Comparison of ENCODE assay signal across 1 cellular context in the genomic region with DNA sequence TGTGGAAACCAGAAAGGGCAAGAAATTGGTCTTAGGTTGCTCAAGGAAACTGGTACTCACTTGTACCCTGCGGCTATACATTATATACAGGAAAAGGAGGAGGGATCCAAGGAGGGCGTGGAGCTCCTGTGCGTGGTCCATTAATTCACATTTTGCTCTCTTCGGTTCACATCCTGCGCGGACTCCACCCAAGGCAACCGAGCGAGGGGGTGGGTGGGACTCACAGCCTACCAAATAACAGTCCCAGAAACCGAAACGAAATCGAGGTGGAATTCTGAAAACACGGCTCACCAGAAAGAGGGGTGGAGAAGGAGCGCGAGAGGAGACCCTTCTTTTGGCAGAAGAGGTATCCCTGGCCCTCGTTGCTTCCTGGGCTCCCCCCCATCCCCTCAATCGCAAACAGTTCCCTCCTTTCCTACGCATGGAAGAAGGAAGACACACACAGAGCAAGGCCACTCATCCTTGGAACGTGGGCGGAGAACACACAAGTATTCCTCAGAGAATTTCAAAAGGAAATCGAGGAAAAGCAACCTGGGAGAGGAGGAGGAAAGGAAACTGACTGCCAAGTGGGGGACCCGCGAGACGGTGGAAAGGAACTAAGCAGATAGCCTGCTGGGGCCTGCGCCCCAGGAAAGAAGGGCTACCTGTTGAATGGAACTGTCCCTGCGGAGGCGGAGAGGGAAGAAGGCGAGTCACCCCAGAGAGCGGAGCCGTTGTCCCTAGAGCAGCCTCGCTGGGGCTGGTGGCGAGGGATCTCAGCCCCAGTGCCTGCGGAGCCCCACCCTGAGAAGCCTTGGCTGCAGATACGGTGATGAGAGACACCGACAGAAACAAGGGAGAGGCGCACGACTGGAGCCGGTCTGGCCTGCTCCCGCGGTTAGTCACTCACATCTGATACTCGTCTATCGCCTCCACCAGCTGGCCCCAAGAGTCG.
TF ChIP-seq lines count a peak whose summit lies in the region.

No MANE protein-coding gene starts in this region.

TF ChIP-seq in K562, 482 proteins besides CTCF, POLR2A, EP300 and RAD21 (continued from another document and continues in another):
- TF ChIP-seq ZNF699 (CRISPR knock-in tag; IDR thresholded peaks at IDR 0.05; ENCODE audit: insufficient replicate concordance) (no peak), PURB (CRISPR knock-in tag; IDR thresholded peaks at IDR 0.05; ENCODE audit: low read depth) (no peak), NFE2 (IDR thresholded peaks at IDR 0.05; ENCODE audit: low read depth) (no peak; the same call in 1 of the 2 replicates), XRCC4 (IDR thresholded peaks at IDR 0.05; ENCODE audit: extremely low read depth, insufficient read depth, insufficient read length) (no peak), ZNF224 (CRISPR knock-in tag; IDR thresholded peaks at IDR 0.05) (no peak), ZNF75A (CRISPR knock-in tag; IDR thresholded peaks at IDR 0.05) (no peak), HOXB6 (CRISPR knock-in tag; IDR thresholded peaks at IDR 0.05; ENCODE audit: borderline replicate concordance) (no peak), JUNB (CRISPR knock-in tag; conservative IDR thresholded peaks at IDR 0.05) (no peak), C11orf30 (IDR thresholded peaks at IDR 0.05; ENCODE audit: low read depth) (no peak), ZNF282 (CRISPR knock-in tag; IDR thresholded peaks at IDR 0.05) (no peak), HIVEP1 (CRISPR knock-in tag; IDR thresholded peaks at IDR 0.05) (no peak), BMI1 (IDR thresholded peaks at IDR 0.05; ENCODE audit: low read length) (no peak), TBL1XR1 (IDR thresholded peaks at IDR 0.05; ENCODE audit: low read length in 2 of 2) (0 out of 4 replicates have a peak, but pooled peaks of 1 of the 2 experiments have one; percentile 38), SAFB (IDR thresholded peaks at IDR 0.05; ENCODE audit: borderline replicate concordance, low read depth, low read length) (no peak), TCF3 (CRISPR knock-in tag; IDR thresholded peaks at IDR 0.05) (peak; percentile 91), WHSC1 (IDR thresholded peaks at IDR 0.05; ENCODE audit: low read length) (no peak), ARID1B (IDR thresholded peaks at IDR 0.05) (peak; percentile 93), KLF10 (CRISPR knock-in tag; IDR thresholded peaks at IDR 0.05) (no peak), SMAD4 (CRISPR knock-in tag; conservative IDR thresholded peaks at IDR 0.05) (peak; percentile 96), RBBP5 (IDR thresholded peaks at IDR 0.05; ENCODE audit: borderline replicate concordance, insufficient read depth, low read length, poor library complexity, severe bottlenecking) (peak; percentile 61), THRAP3 (IDR thresholded peaks at IDR 0.05; ENCODE audit: borderline replicate concordance) (no peak), KLF16 (IDR thresholded peaks at IDR 0.05) (peak; percentile 70)
- TF ChIP-seq, protein P1, sequence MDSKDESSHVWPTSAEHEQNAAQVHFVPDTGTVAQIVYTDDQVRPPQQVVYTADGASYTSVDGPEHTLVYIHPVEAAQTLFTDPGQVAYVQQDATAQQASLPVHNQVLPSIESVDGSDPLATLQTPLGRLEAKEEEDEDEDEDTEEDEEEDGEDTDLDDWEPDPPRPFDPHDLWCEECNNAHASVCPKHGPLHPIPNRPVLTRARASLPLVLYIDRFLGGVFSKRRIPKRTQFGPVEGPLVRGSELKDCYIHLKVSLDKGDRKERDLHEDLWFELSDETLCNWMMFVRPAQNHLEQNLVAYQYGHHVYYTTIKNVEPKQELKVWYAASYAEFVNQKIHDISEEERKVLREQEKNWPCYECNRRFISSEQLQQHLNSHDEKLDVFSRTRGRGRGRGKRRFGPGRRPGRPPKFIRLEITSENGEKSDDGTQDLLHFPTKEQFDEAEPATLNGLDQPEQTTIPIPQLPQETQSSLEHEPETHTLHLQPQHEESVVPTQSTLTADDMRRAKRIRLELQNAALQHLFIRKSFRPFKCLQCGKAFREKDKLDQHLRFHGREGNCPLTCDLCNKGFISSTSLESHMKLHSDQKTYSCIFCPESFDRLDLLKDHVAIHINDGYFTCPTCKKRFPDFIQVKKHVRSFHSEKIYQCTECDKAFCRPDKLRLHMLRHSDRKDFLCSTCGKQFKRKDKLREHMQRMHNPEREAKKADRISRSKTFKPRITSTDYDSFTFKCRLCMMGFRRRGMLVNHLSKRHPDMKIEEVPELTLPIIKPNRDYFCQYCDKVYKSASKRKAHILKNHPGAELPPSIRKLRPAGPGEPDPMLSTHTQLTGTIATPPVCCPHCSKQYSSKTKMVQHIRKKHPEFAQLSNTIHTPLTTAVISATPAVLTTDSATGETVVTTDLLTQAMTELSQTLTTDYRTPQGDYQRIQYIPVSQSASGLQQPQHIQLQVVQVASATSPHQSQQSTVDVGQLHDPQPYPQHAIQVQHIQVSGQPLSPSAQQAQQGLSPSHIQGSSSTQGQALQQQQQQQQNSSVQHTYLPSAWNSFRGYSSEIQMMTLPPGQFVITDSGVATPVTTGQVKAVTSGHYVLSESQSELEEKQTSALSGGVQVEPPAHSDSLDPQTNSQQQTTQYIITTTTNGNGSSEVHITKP (IDR thresholded peaks at IDR 0.05; ENCODE audit: partially characterized antibody) = peak; percentile 86
- TF ChIP-seq, protein P2, sequence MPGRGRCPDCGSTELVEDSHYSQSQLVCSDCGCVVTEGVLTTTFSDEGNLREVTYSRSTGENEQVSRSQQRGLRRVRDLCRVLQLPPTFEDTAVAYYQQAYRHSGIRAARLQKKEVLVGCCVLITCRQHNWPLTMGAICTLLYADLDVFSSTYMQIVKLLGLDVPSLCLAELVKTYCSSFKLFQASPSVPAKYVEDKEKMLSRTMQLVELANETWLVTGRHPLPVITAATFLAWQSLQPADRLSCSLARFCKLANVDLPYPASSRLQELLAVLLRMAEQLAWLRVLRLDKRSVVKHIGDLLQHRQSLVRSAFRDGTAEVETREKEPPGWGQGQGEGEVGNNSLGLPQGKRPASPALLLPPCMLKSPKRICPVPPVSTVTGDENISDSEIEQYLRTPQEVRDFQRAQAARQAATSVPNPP (IDR thresholded peaks at IDR 0.05; ENCODE audit: borderline replicate concordance, insufficient read depth, insufficient read length) = no peak
- TF ChIP-seq, protein P3, sequence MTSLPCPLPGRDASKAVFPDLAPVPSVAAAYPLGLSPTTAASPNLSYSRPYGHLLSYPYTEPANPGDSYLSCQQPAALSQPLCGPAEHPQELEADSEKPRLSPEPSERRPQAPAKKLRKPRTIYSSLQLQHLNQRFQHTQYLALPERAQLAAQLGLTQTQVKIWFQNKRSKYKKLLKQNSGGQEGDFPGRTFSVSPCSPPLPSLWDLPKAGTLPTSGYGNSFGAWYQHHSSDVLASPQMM (CRISPR knock-in tag; IDR thresholded peaks at IDR 0.05) = no peak
- TF ChIP-seq, protein P4, sequence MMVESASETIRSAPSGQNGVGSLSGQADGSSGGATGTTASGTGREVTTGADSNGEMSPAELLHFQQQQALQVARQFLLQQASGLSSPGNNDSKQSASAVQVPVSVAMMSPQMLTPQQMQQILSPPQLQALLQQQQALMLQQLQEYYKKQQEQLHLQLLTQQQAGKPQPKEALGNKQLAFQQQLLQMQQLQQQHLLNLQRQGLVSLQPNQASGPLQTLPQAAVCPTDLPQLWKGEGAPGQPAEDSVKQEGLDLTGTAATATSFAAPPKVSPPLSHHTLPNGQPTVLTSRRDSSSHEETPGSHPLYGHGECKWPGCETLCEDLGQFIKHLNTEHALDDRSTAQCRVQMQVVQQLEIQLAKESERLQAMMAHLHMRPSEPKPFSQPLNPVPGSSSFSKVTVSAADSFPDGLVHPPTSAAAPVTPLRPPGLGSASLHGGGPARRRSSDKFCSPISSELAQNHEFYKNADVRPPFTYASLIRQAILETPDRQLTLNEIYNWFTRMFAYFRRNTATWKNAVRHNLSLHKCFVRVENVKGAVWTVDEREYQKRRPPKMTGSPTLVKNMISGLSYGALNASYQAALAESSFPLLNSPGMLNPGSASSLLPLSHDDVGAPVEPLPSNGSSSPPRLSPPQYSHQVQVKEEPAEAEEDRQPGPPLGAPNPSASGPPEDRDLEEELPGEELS (CRISPR knock-in tag; IDR thresholded peaks at IDR 0.05; ENCODE audit: borderline replicate concordance) = peak; percentile 59; the same call in 1 of the 2 replicates
- TF ChIP-seq, protein P5, sequence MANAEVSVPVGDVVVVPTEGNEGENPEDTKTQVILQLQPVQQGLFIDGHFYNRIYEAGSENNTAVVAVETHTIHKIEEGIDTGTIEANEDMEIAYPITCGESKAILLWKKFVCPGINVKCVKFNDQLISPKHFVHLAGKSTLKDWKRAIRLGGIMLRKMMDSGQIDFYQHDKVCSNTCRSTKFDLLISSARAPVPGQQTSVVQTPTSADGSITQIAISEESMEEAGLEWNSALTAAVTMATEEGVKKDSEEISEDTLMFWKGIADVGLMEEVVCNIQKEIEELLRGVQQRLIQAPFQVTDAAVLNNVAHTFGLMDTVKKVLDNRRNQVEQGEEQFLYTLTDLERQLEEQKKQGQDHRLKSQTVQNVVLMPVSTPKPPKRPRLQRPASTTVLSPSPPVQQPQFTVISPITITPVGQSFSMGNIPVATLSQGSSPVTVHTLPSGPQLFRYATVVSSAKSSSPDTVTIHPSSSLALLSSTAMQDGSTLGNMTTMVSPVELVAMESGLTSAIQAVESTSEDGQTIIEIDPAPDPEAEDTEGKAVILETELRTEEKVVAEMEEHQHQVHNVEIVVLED (CRISPR knock-in tag; IDR thresholded peaks at IDR 0.05) = no peak
- TF ChIP-seq, protein P6, sequence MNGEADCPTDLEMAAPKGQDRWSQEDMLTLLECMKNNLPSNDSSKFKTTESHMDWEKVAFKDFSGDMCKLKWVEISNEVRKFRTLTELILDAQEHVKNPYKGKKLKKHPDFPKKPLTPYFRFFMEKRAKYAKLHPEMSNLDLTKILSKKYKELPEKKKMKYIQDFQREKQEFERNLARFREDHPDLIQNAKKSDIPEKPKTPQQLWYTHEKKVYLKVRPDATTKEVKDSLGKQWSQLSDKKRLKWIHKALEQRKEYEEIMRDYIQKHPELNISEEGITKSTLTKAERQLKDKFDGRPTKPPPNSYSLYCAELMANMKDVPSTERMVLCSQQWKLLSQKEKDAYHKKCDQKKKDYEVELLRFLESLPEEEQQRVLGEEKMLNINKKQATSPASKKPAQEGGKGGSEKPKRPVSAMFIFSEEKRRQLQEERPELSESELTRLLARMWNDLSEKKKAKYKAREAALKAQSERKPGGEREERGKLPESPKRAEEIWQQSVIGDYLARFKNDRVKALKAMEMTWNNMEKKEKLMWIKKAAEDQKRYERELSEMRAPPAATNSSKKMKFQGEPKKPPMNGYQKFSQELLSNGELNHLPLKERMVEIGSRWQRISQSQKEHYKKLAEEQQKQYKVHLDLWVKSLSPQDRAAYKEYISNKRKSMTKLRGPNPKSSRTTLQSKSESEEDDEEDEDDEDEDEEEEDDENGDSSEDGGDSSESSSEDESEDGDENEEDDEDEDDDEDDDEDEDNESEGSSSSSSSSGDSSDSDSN (IDR thresholded peaks at IDR 0.05; ENCODE audit: borderline replicate concordance in 1 of 2, low read depth in 2 of 2, low read length in 2 of 2) = peak; percentile 87 to 93; a peak in 3 of 4 replicates
- TF ChIP-seq, protein P7, sequence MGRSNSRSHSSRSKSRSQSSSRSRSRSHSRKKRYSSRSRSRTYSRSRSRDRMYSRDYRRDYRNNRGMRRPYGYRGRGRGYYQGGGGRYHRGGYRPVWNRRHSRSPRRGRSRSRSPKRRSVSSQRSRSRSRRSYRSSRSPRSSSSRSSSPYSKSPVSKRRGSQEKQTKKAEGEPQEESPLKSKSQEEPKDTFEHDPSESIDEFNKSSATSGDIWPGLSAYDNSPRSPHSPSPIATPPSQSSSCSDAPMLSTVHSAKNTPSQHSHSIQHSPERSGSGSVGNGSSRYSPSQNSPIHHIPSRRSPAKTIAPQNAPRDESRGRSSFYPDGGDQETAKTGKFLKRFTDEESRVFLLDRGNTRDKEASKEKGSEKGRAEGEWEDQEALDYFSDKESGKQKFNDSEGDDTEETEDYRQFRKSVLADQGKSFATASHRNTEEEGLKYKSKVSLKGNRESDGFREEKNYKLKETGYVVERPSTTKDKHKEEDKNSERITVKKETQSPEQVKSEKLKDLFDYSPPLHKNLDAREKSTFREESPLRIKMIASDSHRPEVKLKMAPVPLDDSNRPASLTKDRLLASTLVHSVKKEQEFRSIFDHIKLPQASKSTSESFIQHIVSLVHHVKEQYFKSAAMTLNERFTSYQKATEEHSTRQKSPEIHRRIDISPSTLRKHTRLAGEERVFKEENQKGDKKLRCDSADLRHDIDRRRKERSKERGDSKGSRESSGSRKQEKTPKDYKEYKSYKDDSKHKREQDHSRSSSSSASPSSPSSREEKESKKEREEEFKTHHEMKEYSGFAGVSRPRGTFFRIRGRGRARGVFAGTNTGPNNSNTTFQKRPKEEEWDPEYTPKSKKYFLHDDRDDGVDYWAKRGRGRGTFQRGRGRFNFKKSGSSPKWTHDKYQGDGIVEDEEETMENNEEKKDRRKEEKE (IDR thresholded peaks at IDR 0.05; ENCODE audit: borderline replicate concordance in 1 of 2, control insufficient read depth in 1 of 2, low read depth in 2 of 2, low read length in 1 of 2) = no peak
- TF ChIP-seq, protein P8, sequence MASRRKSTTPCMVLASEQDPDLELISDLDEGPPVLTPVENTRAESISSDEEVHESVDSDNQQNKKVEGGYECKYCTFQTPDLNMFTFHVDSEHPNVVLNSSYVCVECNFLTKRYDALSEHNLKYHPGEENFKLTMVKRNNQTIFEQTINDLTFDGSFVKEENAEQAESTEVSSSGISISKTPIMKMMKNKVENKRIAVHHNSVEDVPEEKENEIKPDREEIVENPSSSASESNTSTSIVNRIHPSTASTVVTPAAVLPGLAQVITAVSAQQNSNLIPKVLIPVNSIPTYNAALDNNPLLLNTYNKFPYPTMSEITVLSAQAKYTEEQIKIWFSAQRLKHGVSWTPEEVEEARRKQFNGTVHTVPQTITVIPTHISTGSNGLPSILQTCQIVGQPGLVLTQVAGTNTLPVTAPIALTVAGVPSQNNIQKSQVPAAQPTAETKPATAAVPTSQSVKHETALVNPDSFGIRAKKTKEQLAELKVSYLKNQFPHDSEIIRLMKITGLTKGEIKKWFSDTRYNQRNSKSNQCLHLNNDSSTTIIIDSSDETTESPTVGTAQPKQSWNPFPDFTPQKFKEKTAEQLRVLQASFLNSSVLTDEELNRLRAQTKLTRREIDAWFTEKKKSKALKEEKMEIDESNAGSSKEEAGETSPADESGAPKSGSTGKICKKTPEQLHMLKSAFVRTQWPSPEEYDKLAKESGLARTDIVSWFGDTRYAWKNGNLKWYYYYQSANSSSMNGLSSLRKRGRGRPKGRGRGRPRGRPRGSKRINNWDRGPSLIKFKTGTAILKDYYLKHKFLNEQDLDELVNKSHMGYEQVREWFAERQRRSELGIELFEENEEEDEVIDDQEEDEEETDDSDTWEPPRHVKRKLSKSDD (conservative IDR thresholded peaks at IDR 0.05; ENCODE audit: low read length) = no peak
